In the genomic region with DNA sequence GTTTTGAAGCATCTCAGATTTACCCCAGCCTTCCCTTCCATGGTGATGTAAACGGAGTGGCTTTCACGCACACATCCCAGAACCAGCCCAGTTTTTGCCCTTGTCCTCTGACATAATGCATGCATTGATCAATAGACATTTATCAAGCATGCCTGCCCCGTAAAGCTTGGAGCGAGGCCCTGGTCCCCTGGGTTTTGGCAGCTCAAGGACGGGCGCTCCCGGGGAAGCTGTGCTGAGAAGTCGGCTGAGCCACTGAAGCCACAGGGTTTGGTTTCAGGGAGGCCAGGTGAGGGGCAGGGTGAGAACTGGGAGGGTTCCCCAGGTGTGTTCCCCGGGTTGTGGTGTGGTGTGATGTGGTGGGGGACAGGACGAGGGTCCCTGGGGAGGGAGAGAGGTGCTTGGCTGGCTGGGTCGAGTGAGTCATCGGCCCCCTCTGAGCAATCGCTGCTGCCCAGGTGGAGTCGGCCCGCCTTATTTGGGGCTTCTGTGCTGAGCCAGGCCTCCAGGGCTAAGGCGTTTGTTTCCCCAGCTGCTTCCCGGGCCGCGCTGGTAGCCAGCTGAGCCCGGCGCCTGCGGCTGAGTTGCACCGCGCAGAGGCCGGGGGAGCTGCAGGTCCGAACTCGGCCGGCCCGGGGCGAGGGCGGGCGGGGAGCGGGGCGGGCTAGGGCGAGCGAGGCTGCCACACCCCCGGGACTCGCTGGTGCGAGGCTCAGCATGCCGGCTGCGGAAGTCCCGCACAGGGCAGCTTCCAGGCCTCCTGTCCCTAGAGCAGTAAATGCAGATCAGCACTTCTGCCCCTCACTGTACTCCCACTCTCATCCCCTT, we compare ENCODE assay signal across 1 cellular context.
TF ChIP-seq lines count a peak whose summit lies in the region.

No MANE protein-coding gene starts in this region.

TF ChIP-seq in K562, 482 proteins besides CTCF, POLR2A, EP300 and RAD21 (continued from another document and continues in another):
- TF ChIP-seq, protein P1, sequence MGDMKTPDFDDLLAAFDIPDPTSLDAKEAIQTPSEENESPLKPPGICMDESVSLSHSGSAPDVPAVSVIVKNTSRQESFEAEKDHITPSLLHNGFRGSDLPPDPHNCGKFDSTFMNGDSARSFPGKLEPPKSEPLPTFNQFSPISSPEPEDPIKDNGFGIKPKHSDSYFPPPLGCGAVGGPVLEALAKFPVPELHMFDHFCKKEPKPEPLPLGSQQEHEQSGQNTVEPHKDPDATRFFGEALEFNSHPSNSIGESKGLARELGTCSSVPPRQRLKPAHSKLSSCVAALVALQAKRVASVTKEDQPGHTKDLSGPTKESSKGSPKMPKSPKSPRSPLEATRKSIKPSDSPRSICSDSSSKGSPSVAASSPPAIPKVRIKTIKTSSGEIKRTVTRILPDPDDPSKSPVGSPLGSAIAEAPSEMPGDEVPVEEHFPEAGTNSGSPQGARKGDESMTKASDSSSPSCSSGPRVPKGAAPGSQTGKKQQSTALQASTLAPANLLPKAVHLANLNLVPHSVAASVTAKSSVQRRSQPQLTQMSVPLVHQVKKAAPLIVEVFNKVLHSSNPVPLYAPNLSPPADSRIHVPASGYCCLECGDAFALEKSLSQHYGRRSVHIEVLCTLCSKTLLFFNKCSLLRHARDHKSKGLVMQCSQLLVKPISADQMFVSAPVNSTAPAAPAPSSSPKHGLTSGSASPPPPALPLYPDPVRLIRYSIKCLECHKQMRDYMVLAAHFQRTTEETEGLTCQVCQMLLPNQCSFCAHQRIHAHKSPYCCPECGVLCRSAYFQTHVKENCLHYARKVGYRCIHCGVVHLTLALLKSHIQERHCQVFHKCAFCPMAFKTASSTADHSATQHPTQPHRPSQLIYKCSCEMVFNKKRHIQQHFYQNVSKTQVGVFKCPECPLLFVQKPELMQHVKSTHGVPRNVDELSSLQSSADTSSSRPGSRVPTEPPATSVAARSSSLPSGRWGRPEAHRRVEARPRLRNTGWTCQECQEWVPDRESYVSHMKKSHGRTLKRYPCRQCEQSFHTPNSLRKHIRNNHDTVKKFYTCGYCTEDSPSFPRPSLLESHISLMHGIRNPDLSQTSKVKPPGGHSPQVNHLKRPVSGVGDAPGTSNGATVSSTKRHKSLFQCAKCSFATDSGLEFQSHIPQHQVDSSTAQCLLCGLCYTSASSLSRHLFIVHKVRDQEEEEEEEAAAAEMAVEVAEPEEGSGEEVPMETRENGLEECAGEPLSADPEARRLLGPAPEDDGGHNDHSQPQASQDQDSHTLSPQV (IDR thresholded peaks at IDR 0.05) = 0 out of 2 replicates have a peak, but pooled peaks have one; percentile 37
- no peak for TF ChIP-seq ZNF253 (CRISPR knock-in tag; conservative IDR thresholded peaks at IDR 0.05)
- TF ChIP-seq, protein P2, sequence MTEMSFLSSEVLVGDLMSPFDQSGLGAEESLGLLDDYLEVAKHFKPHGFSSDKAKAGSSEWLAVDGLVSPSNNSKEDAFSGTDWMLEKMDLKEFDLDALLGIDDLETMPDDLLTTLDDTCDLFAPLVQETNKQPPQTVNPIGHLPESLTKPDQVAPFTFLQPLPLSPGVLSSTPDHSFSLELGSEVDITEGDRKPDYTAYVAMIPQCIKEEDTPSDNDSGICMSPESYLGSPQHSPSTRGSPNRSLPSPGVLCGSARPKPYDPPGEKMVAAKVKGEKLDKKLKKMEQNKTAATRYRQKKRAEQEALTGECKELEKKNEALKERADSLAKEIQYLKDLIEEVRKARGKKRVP (CRISPR knock-in tag; IDR thresholded peaks at IDR 0.05) = 0 out of 2 replicates have a peak, but pooled peaks have one; percentile 26
- TF ChIP-seq SETDB1 (IDR thresholded peaks at IDR 0.05; ENCODE audit: low read length) = no peak
- TF ChIP-seq, protein P3, sequence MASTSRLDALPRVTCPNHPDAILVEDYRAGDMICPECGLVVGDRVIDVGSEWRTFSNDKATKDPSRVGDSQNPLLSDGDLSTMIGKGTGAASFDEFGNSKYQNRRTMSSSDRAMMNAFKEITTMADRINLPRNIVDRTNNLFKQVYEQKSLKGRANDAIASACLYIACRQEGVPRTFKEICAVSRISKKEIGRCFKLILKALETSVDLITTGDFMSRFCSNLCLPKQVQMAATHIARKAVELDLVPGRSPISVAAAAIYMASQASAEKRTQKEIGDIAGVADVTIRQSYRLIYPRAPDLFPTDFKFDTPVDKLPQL (IDR thresholded peaks at IDR 0.05; ENCODE audit: extremely low read depth, insufficient read length) = no peak
- TF ChIP-seq GABPB2 (CRISPR knock-in tag; conservative IDR thresholded peaks at IDR 0.05) = no peak
- no peak for TF ChIP-seq MEF2A (IDR thresholded peaks at IDR 0.05; ENCODE audit: control insufficient read depth, low read depth, low read length)
- TF ChIP-seq, protein P4, sequence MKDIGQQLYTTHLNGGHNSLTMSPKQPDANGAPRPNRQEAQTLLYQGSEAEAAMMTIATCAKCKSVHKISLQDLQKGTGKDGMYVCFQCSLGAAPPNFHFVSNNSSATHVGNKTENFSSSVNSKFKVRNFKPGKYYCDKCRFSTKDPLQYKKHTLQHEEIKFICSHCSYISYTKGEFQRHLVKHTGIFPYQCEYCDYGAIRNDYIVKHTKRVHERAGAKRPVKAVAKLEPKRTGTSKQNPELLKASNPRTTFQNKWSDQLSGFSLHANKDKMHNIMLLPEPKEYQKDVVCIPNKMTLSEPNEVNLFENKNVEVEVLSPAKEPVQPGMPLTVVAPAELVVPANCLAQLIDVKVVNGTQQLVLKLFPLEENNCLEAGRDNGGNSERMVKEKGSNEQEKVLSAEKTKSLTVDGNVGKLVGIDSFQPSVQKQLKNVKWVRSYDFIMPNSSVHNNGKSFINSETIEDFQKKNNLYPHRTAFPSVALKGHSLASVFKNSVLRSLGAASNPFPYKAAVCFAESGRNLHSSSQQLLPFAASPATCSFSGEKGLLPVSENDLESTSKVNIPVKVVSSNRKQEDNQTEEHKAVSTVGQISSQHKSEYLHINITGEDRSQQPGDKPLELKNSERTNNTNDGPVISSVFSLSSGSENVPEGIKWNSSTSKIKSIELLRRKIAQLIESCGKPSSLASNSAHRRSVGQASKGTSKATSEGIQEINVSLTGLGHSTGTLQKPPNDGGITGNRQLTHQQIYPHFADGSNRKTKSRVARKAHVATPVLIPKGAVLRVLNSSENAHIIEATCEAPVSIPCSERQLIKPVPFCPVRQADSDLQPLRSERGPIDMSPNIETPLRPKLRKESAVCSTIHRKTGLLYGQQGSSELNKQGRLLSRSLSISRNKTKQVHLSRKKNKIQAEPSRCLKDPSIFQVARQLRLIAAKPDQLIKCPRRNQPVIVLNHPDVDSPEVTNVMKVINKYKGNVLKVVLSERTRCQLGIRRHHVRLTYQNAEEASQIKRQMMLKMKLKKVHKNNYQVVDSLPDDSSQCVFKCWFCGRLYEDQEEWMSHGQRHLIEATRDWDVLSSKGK (CRISPR knock-in tag; IDR thresholded peaks at IDR 0.05) = no peak
- no peak for TF ChIP-seq ZNF12 (CRISPR knock-in tag; IDR thresholded peaks at IDR 0.05)
- TF ChIP-seq, protein P5, sequence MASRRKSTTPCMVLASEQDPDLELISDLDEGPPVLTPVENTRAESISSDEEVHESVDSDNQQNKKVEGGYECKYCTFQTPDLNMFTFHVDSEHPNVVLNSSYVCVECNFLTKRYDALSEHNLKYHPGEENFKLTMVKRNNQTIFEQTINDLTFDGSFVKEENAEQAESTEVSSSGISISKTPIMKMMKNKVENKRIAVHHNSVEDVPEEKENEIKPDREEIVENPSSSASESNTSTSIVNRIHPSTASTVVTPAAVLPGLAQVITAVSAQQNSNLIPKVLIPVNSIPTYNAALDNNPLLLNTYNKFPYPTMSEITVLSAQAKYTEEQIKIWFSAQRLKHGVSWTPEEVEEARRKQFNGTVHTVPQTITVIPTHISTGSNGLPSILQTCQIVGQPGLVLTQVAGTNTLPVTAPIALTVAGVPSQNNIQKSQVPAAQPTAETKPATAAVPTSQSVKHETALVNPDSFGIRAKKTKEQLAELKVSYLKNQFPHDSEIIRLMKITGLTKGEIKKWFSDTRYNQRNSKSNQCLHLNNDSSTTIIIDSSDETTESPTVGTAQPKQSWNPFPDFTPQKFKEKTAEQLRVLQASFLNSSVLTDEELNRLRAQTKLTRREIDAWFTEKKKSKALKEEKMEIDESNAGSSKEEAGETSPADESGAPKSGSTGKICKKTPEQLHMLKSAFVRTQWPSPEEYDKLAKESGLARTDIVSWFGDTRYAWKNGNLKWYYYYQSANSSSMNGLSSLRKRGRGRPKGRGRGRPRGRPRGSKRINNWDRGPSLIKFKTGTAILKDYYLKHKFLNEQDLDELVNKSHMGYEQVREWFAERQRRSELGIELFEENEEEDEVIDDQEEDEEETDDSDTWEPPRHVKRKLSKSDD (conservative IDR thresholded peaks at IDR 0.05; ENCODE audit: low read length) = no peak
- peak; percentile 70; the same call in 1 of the 2 replicates for TF ChIP-seq PHB2 (IDR thresholded peaks at IDR 0.05; ENCODE audit: low read depth)
- TF ChIP-seq ZNF146 (CRISPR knock-in tag; IDR thresholded peaks at IDR 0.05; ENCODE audit: unreplicated experiment) = peak; percentile 24
- TF ChIP-seq NFYB (IDR thresholded peaks at IDR 0.05; ENCODE audit: extremely low read depth, insufficient read length) = no peak
- TF ChIP-seq ZNF316 (IDR thresholded peaks at IDR 0.05) = peak; percentile 74
- 0 out of 2 replicates have a peak, but pooled peaks have one; percentile 50 for TF ChIP-seq PHF21A (IDR thresholded peaks at IDR 0.05; ENCODE audit: borderline replicate concordance, low read depth)
- no peak for TF ChIP-seq NFE2L1 (tag; IDR thresholded peaks at IDR 0.05; ENCODE audit: borderline replicate concordance, low read depth)
- TF ChIP-seq, protein P6, sequence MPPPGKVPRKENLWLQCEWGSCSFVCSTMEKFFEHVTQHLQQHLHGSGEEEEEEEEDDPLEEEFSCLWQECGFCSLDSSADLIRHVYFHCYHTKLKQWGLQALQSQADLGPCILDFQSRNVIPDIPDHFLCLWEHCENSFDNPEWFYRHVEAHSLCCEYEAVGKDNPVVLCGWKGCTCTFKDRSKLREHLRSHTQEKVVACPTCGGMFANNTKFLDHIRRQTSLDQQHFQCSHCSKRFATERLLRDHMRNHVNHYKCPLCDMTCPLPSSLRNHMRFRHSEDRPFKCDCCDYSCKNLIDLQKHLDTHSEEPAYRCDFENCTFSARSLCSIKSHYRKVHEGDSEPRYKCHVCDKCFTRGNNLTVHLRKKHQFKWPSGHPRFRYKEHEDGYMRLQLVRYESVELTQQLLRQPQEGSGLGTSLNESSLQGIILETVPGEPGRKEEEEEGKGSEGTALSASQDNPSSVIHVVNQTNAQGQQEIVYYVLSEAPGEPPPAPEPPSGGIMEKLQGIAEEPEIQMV (tag; conservative IDR thresholded peaks at IDR 0.05; ENCODE audit: low read depth) = no peak
- TF ChIP-seq ZNF431 (CRISPR knock-in tag; IDR thresholded peaks at IDR 0.05) = no peak
- no peak for TF ChIP-seq ILK (tag; IDR thresholded peaks at IDR 0.05; ENCODE audit: borderline replicate concordance, low read depth)
- no peak for TF ChIP-seq PHF8 (IDR thresholded peaks at IDR 0.05; ENCODE audit: borderline replicate concordance, low read length)
- no peak for TF ChIP-seq SRF (CRISPR knock-in tag; IDR thresholded peaks at IDR 0.05)
- TF ChIP-seq, protein P7, sequence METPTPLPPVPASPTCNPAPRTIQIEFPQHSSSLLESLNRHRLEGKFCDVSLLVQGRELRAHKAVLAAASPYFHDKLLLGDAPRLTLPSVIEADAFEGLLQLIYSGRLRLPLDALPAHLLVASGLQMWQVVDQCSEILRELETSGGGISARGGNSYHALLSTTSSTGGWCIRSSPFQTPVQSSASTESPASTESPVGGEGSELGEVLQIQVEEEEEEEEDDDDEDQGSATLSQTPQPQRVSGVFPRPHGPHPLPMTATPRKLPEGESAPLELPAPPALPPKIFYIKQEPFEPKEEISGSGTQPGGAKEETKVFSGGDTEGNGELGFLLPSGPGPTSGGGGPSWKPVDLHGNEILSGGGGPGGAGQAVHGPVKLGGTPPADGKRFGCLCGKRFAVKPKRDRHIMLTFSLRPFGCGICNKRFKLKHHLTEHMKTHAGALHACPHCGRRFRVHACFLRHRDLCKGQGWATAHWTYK (CRISPR knock-in tag; IDR thresholded peaks at IDR 0.05) = peak; percentile 79; the same call in 1 of the 2 replicates
- TF ChIP-seq, protein P8, sequence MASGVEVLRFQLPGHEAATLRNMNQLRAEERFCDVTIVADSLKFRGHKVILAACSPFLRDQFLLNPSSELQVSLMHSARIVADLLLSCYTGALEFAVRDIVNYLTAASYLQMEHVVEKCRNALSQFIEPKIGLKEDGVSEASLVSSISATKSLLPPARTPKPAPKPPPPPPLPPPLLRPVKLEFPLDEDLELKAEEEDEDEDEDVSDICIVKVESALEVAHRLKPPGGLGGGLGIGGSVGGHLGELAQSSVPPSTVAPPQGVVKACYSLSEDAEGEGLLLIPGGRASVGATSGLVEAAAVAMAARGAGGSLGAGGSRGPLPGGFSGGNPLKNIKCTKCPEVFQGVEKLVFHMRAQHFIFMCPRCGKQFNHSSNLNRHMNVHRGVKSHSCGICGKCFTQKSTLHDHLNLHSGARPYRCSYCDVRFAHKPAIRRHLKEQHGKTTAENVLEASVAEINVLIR (CRISPR knock-in tag; IDR thresholded peaks at IDR 0.05) = no peak
- TF ChIP-seq, protein P9, sequence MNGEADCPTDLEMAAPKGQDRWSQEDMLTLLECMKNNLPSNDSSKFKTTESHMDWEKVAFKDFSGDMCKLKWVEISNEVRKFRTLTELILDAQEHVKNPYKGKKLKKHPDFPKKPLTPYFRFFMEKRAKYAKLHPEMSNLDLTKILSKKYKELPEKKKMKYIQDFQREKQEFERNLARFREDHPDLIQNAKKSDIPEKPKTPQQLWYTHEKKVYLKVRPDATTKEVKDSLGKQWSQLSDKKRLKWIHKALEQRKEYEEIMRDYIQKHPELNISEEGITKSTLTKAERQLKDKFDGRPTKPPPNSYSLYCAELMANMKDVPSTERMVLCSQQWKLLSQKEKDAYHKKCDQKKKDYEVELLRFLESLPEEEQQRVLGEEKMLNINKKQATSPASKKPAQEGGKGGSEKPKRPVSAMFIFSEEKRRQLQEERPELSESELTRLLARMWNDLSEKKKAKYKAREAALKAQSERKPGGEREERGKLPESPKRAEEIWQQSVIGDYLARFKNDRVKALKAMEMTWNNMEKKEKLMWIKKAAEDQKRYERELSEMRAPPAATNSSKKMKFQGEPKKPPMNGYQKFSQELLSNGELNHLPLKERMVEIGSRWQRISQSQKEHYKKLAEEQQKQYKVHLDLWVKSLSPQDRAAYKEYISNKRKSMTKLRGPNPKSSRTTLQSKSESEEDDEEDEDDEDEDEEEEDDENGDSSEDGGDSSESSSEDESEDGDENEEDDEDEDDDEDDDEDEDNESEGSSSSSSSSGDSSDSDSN (IDR thresholded peaks at IDR 0.05; ENCODE audit: borderline replicate concordance in 1 of 2, low read depth in 2 of 2, low read length in 2 of 2) = peak; percentile 99 to 100
- TF ChIP-seq ADNP (tag; IDR thresholded peaks at IDR 0.05) = no peak
- no peak for TF ChIP-seq ZNF184 (CRISPR knock-in tag; IDR thresholded peaks at IDR 0.05)
- TF ChIP-seq MTA2 (IDR thresholded peaks at IDR 0.05; ENCODE audit: low read depth) = peak; percentile 92
- TF ChIP-seq SMARCA5 (IDR thresholded peaks at IDR 0.05) = 0 out of 2 replicates have a peak, but pooled peaks have one; percentile 14
